2 cellular contexts compared by ENCODE assay signal in the genomic region with DNA sequence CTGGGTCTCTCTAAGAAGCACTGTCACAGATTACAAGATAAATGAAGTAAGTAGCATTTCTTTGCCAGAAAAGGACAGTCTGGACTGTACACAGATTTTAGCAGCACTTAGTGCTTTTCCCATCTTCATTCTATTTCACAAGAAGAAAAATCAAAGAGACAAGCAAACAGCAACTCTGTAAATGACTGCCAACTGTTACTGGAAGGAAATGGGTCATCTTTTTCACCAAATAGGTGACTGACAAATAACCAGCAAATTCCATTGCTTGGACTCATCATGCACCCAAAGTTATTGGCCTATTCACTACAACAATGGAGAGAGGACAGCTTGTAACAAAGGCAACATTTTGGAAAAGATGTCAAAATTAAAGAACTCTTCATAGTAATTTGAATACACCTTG.
TF ChIP-seq lines count a peak whose summit lies in the region.

No MANE protein-coding gene starts in this region.

TF ChIP-seq in SK-N-SH, 30 proteins besides CTCF, POLR2A, EP300 and RAD21 (continued from another document):
- TF ChIP-seq, protein P1, sequence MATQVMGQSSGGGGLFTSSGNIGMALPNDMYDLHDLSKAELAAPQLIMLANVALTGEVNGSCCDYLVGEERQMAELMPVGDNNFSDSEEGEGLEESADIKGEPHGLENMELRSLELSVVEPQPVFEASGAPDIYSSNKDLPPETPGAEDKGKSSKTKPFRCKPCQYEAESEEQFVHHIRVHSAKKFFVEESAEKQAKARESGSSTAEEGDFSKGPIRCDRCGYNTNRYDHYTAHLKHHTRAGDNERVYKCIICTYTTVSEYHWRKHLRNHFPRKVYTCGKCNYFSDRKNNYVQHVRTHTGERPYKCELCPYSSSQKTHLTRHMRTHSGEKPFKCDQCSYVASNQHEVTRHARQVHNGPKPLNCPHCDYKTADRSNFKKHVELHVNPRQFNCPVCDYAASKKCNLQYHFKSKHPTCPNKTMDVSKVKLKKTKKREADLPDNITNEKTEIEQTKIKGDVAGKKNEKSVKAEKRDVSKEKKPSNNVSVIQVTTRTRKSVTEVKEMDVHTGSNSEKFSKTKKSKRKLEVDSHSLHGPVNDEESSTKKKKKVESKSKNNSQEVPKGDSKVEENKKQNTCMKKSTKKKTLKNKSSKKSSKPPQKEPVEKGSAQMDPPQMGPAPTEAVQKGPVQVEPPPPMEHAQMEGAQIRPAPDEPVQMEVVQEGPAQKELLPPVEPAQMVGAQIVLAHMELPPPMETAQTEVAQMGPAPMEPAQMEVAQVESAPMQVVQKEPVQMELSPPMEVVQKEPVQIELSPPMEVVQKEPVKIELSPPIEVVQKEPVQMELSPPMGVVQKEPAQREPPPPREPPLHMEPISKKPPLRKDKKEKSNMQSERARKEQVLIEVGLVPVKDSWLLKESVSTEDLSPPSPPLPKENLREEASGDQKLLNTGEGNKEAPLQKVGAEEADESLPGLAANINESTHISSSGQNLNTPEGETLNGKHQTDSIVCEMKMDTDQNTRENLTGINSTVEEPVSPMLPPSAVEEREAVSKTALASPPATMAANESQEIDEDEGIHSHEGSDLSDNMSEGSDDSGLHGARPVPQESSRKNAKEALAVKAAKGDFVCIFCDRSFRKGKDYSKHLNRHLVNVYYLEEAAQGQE (IDR thresholded peaks at IDR 0.05; ENCODE audit: low read depth, low read length), result no peak
- TF ChIP-seq, protein P2, sequence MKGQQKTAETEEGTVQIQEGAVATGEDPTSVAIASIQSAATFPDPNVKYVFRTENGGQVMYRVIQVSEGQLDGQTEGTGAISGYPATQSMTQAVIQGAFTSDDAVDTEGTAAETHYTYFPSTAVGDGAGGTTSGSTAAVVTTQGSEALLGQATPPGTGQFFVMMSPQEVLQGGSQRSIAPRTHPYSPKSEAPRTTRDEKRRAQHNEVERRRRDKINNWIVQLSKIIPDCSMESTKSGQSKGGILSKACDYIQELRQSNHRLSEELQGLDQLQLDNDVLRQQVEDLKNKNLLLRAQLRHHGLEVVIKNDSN (IDR thresholded peaks at IDR 0.05; ENCODE audit: borderline replicate concordance, low read depth), result no peak

TF ChIP-seq in SK-N-SH treated with all-trans-retinoic acid at 6 μM for 48 hours, 23 proteins besides CTCF, POLR2A, EP300 and RAD21 (continued from another document):
- TF ChIP-seq, protein P3, sequence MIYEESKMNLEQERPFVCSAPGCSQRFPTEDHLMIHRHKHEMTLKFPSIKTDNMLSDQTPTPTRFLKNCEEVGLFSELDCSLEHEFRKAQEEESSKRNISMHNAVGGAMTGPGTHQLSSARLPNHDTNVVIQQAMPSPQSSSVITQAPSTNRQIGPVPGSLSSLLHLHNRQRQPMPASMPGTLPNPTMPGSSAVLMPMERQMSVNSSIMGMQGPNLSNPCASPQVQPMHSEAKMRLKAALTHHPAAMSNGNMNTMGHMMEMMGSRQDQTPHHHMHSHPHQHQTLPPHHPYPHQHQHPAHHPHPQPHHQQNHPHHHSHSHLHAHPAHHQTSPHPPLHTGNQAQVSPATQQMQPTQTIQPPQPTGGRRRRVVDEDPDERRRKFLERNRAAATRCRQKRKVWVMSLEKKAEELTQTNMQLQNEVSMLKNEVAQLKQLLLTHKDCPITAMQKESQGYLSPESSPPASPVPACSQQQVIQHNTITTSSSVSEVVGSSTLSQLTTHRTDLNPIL (CRISPR knock-in tag; IDR thresholded peaks at IDR 0.05; ENCODE audit: low read depth), result no peak
- TF ChIP-seq, protein P4, sequence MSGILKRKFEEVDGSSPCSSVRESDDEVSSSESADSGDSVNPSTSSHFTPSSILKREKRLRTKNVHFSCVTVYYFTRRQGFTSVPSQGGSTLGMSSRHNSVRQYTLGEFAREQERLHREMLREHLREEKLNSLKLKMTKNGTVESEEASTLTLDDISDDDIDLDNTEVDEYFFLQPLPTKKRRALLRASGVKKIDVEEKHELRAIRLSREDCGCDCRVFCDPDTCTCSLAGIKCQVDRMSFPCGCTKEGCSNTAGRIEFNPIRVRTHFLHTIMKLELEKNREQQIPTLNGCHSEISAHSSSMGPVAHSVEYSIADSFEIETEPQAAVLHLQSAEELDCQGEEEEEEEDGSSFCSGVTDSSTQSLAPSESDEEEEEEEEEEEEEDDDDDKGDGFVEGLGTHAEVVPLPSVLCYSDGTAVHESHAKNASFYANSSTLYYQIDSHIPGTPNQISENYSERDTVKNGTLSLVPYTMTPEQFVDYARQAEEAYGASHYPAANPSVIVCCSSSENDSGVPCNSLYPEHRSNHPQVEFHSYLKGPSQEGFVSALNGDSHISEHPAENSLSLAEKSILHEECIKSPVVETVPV (CRISPR knock-in tag; IDR thresholded peaks at IDR 0.05), result no peak
- TF ChIP-seq SNAI2 (CRISPR knock-in tag; IDR thresholded peaks at IDR 0.05), result no peak
- TF ChIP-seq ZNF8 (CRISPR knock-in tag; IDR thresholded peaks at IDR 0.05), result no peak
- TF ChIP-seq TOX (CRISPR knock-in tag; IDR thresholded peaks at IDR 0.05; ENCODE audit: borderline replicate concordance), result no peak
- no peak for TF ChIP-seq GLIS3 (CRISPR knock-in tag; IDR thresholded peaks at IDR 0.05)
- TF ChIP-seq RARB (CRISPR knock-in tag; IDR thresholded peaks at IDR 0.05), result no peak
- TF ChIP-seq, protein P5, sequence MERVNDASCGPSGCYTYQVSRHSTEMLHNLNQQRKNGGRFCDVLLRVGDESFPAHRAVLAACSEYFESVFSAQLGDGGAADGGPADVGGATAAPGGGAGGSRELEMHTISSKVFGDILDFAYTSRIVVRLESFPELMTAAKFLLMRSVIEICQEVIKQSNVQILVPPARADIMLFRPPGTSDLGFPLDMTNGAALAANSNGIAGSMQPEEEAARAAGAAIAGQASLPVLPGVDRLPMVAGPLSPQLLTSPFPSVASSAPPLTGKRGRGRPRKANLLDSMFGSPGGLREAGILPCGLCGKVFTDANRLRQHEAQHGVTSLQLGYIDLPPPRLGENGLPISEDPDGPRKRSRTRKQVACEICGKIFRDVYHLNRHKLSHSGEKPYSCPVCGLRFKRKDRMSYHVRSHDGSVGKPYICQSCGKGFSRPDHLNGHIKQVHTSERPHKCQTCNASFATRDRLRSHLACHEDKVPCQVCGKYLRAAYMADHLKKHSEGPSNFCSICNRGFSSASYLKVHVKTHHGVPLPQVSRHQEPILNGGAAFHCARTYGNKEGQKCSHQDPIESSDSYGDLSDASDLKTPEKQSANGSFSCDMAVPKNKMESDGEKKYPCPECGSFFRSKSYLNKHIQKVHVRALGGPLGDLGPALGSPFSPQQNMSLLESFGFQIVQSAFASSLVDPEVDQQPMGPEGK (CRISPR knock-in tag; IDR thresholded peaks at IDR 0.05; ENCODE audit: borderline replicate concordance), result no peak
